Comparison of ENCODE assay signal across 8 cellular contexts in the genomic region with DNA sequence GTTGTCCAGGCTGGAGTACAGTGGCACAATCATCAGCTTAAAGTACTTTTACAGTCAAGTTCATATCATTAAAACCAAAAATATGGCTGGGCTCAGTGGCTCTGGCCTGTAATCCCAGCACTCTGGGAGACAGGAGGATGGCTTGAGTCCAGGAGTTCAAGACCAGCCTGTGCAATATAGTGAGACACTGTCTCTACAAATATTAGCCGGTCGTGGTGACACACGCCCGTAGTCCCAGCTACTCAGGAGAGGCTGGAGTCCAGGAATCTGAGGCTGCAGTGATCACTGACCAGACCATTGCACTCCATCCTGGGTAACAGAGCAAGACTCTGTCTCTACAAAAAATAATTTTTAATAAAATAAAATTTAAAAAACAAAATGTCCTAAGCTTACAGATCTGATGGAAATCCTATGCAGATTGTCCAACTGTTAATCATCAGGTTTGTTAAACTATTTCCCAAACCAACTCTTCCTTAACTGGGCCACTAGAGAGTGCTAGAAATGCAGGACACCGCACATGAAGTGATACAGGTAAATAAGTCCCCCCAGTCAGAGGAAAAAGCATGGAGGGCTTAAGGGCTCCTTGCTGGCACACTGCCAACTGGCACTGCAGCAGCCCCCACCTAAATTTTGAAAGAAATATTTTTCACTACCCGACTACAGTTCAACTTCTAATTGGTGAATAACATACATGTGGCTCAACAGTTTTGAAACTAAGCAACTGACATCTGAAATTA. TPM values are rescaled to one million over a fixed set of nuclear protein-coding genes. Genes with fewer than 3 reads are reported as not detected.
A peak's percentile ranks its signal among the peaks of the same experiment; 100 is the strongest.
DNase-seq lines count a peak whose midpoint lies in the region; ATAC-seq and TF ChIP-seq lines count a peak whose summit lies in the region.

No MANE protein-coding gene starts in this region.

- H3K4me3 ChIP-seq in BLaER1 treated with 17β-estradiol and CSF1 and Interleukin-3, amounts not matched to agents 10 nM and 100 nM: peak overlapping the region; percentile 78 to 100 (median 99)
- H3K4me3 ChIP-seq in Panc1 (ENCODE audit: low read depth in 2 of 2, low read length in 2 of 2) (peak overlapping the region; percentile 79 to 91), ascending aorta (peak overlapping the region; percentile 19 to 99)

- in situ Hi-C loops in Panc1 (cut with HindIII; ENCODE audit: low pct_unique_long_range_greater_than_20kb, low sequenced_read_pairs): no loop called here

- H3K27ac ChIP-seq in BLaER1 treated with 17β-estradiol and CSF1 and Interleukin-3, amounts not matched to agents 10 nM and 100 nM: peak overlapping the region in 10 of 11 experiments; percentile 42 to 100 (median 100); a peak in 18 of 22 replicates
- peak overlapping the region; percentile 42; the same call in 1 of the 2 replicates for H3K27ac ChIP-seq in Panc1 (ENCODE audit: low read length)
- peak overlapping the region; percentile 53 to 100 for H3K27ac ChIP-seq in ascending aorta

- peaks cover 5 to 46% (median 38%) of the 10 kb centered on the region in 11 experiments; a peak in 20 of 22 replicates for H3K36me3 ChIP-seq in BLaER1 treated with 17β-estradiol and CSF1 and Interleukin-3, amounts not matched to agents 10 nM and 100 nM
- H3K36me3 ChIP-seq in Panc1 (ENCODE audit: control insufficient read depth, insufficient read depth, low read length) (peaks cover 11% of the 10 kb centered on the region), ascending aorta (peaks cover 0 to 5% of the 10 kb centered on the region in 2 donors)

- H3K27me3 ChIP-seq in BLaER1 treated with 17β-estradiol and CSF1 and Interleukin-3, amounts not matched to agents 10 nM and 100 nM: no peaks in the 10 kb centered on the region
- no peaks in the 10 kb centered on the region for H3K27me3 ChIP-seq in Panc1 (ENCODE audit: control insufficient read depth, insufficient read depth, low read length)
- H3K27me3 ChIP-seq in ascending aorta: no peaks in the 10 kb centered on the region

- TF ChIP-seq CTCF in Panc1 (IDR thresholded peaks at IDR 0.05) (peak; percentile 77), ascending aorta (IDR thresholded peaks at IDR 0.05) (peak in 2 of 3 experiments; percentile 22 to 42)

- BruUV-seq in Panc1 (replicated peaks; lab: Mats Ljungman, UMichigan): TSS peak; percentile 72

- no peak for ATAC-seq in Panc1

- POLR2A ChIA-PET in HEK293T (lab: Yijun Ruan, JAX) (interaction anchor here (1.7 kb wide), 1 partner anchor 59 kb away, joined by 7 read pairs; no protein-coding TSS in a partner anchor), Panc1 (lab: Charles Lee) (no interaction called here)

- peak overlapping the region; percentile 75 to 97 (median 91) for H3K4me2 ChIP-seq in BLaER1 treated with 17β-estradiol and CSF1 and Interleukin-3, amounts not matched to agents 10 nM and 100 nM

- no peaks in the 10 kb centered on the region for H3K9me3 ChIP-seq in BLaER1 treated with 17β-estradiol and CSF1 and Interleukin-3, amounts not matched to agents 10 nM and 100 nM (replicated peaks in 1 of 11)
- H3K9me3 ChIP-seq in Panc1 (ENCODE audit: control insufficient read depth, insufficient read depth, low read depth, low read length) (no peaks in the 10 kb centered on the region), ascending aorta (no peaks in the 10 kb centered on the region)

- intact Hi-C loops in Panc1 (cut with micrococcal nuclease; ENCODE audit: unreplicated experiment) (no loop called here), ascending aorta (cut with DNase I) (loop anchor here (5.0 to 10.0 kb wide), 5 partner anchors 57 to 472 kb away; partner anchors contain the start of gene NATD1)

- H3K4me1 ChIP-seq in BLaER1 treated with 17β-estradiol and CSF1 and Interleukin-3, amounts not matched to agents 10 nM and 100 nM: peaks cover 60 to 70% (median 68%) of the 10 kb centered on the region in 10 experiments
- H3K4me1 ChIP-seq in Panc1 (ENCODE audit: control insufficient read depth, insufficient read depth, low read length): peaks cover 43% of the 10 kb centered on the region
- peaks cover 7 to 50% of the 10 kb centered on the region in 2 donors for H3K4me1 ChIP-seq in ascending aorta

- DNase-seq in HEK293T (ENCODE audit: extremely low spot score): peak; percentile 63
- no peak for DNase-seq in Panc1 (ENCODE audit: low read depth, low spot score)
- no peak for DNase-seq in ascending aorta (ENCODE audit: low spot score in 2 of 2)
- DNase-seq in kidney tubule cell (ENCODE audit: low spot score): peak; percentile 78
- peak in 4 of 6 experiments; percentile 8 to 21 (median 12) for DNase-seq in stimulated activated naive CD4-positive, alpha-beta T cell (lab: John Stamatoyannopoulos, UW)
- no peak for DNase-seq in NCI-H1930 (lab: John Stamatoyannopoulos, UW)
- no peak for DNase-seq in dedifferentiated amniotic fluid mesenchymal stem cell (ENCODE audit: extremely low spot score)

- H4K20me1 ChIP-seq in BLaER1 treated with 17β-estradiol and CSF1 and Interleukin-3, amounts not matched to agents 10 nM and 100 nM: peaks cover 70 to 72% (median 71%) of the 10 kb centered on the region in 11 experiments

- peak overlapping the region; percentile 86 to 100 (median 100) for H3K9ac ChIP-seq in BLaER1 treated with 17β-estradiol and CSF1 and Interleukin-3, amounts not matched to agents 10 nM and 100 nM

- CTCF ChIA-PET in HEK293T (lab: Yijun Ruan, JAX) (interaction anchor here (0.6 to 0.7 kb wide), 2 partner anchors 14 to 471 kb away, joined by 3 read pairs; no protein-coding TSS in a partner anchor), Panc1 (lab: Charles Lee) (interaction anchor here (0.6 kb wide), 1 partner anchor 84 kb away, joined by 3 read pairs; no protein-coding TSS in a partner anchor)

TF ChIP-seq in HEK293T, 16 proteins besides CTCF, POLR2A, EP300 and RAD21:
- TF ChIP-seq LEF1 (IDR thresholded peaks at IDR 0.05; ENCODE audit: borderline replicate concordance) (no peak), BHLHE40 (IDR thresholded peaks at IDR 0.05; ENCODE audit: borderline replicate concordance) (no peak), FOXM1 (IDR thresholded peaks at IDR 0.05; ENCODE audit: borderline replicate concordance) (no peak), L3MBTL2 (conservative IDR thresholded peaks at IDR 0.05) (no peak), ELF4 (IDR thresholded peaks at IDR 0.05) (no peak), PKNOX1 (IDR thresholded peaks at IDR 0.05) (no peak), TARDBP (IDR thresholded peaks at IDR 0.05) (no peak), ZNF384 (IDR thresholded peaks at IDR 0.05) (no peak), FOXA1 (IDR thresholded peaks at IDR 0.05) (no peak)
TF ChIP-seq in HEK293T: peak in this region for 0.

RNA-seq across cellular contexts. Expression of gene USP22, which starts 2.8 kb away (rescaled TPM):
- total RNA-seq in Panc1 (2021; ENCODE audit: unreplicated experiment) (224 TPM), ascending aorta (170 TPM)
- 175 TPM for polyA plus RNA-seq in Panc1 (2012; ENCODE audit: insufficient read length)

Comparison
In these comparisons a context has a peak if more than half of its experiments do, and no peak if none do; other contexts are left out.
1. H3K27ac ChIP-seq: peak in every context shown above with its lines; median percentile 100 in BLaER1 treated with 17β-estradiol and CSF1 and Interleukin-3, amounts not matched to agents 10 nM and 100 nM; 76 in ascending aorta; 42 in Panc1.
2. DNase-seq: peak in HEK293T (single experiment), kidney tubule cell (single experiment) and stimulated activated naive CD4-positive, alpha-beta T cell (4 of 6); none in Panc1 (single experiment), ascending aorta (0 of 2), NCI-H1930 (0 of 2) and dedifferentiated amniotic fluid mesenchymal stem cell (single experiment).
3. Peak in every context shown above with its lines, with median percentiles within 50 percentile points of each other: H3K4me3 ChIP-seq.